2 cellular contexts compared by ENCODE assay signal in the genomic region with DNA sequence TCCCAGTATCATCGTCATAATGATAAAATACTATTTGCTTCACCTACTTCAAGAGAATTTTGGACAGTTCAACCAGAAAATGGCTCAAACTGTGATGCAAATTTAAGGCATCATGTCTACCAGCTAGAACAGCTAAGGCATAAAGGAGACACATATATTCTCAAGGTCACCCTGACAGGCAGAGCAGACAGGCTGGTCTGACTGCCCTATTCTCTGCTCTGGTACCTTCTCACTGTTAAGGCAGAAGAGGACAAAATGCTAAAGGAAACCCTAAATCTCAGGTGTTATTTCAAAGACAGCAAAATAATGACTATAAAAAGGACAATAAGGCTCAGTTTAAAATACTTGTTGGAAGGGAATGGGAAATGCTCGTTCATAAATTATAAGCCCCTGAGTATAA.
TF ChIP-seq lines count a peak whose summit lies in the region.

No MANE protein-coding gene starts in this region.

TF ChIP-seq in HCT116, 20 proteins besides CTCF, POLR2A, EP300 and RAD21 (continued from another document):
- TF ChIP-seq EZH2phosphoT487 (IDR thresholded peaks at IDR 0.05; ENCODE audit: borderline replicate concordance) = no peak
TF ChIP-seq in HCT116: peak in this region for 0.

TF ChIP-seq in WTC11, 78 proteins besides CTCF, POLR2A, EP300 and RAD21 (continued from another document):
- TF ChIP-seq, protein P1, sequence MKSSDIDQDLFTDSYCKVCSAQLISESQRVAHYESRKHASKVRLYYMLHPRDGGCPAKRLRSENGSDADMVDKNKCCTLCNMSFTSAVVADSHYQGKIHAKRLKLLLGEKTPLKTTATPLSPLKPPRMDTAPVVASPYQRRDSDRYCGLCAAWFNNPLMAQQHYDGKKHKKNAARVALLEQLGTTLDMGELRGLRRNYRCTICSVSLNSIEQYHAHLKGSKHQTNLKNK (CRISPR knock-in tag; IDR thresholded peaks at IDR 0.05) = no peak
- TF ChIP-seq, protein P2, sequence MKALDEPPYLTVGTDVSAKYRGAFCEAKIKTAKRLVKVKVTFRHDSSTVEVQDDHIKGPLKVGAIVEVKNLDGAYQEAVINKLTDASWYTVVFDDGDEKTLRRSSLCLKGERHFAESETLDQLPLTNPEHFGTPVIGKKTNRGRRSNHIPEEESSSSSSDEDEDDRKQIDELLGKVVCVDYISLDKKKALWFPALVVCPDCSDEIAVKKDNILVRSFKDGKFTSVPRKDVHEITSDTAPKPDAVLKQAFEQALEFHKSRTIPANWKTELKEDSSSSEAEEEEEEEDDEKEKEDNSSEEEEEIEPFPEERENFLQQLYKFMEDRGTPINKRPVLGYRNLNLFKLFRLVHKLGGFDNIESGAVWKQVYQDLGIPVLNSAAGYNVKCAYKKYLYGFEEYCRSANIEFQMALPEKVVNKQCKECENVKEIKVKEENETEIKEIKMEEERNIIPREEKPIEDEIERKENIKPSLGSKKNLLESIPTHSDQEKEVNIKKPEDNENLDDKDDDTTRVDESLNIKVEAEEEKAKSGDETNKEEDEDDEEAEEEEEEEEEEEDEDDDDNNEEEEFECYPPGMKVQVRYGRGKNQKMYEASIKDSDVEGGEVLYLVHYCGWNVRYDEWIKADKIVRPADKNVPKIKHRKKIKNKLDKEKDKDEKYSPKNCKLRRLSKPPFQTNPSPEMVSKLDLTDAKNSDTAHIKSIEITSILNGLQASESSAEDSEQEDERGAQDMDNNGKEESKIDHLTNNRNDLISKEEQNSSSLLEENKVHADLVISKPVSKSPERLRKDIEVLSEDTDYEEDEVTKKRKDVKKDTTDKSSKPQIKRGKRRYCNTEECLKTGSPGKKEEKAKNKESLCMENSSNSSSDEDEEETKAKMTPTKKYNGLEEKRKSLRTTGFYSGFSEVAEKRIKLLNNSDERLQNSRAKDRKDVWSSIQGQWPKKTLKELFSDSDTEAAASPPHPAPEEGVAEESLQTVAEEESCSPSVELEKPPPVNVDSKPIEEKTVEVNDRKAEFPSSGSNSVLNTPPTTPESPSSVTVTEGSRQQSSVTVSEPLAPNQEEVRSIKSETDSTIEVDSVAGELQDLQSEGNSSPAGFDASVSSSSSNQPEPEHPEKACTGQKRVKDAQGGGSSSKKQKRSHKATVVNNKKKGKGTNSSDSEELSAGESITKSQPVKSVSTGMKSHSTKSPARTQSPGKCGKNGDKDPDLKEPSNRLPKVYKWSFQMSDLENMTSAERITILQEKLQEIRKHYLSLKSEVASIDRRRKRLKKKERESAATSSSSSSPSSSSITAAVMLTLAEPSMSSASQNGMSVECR (CRISPR knock-in tag; IDR thresholded peaks at IDR 0.05; ENCODE audit: borderline replicate concordance) = no peak
- no peak for TF ChIP-seq ZNF317 (CRISPR knock-in tag; IDR thresholded peaks at IDR 0.05; ENCODE audit: borderline replicate concordance, low read depth)
- no peak for TF ChIP-seq ZNF219 (CRISPR knock-in tag; IDR thresholded peaks at IDR 0.05; ENCODE audit: borderline replicate concordance)
- TF ChIP-seq, protein P3, sequence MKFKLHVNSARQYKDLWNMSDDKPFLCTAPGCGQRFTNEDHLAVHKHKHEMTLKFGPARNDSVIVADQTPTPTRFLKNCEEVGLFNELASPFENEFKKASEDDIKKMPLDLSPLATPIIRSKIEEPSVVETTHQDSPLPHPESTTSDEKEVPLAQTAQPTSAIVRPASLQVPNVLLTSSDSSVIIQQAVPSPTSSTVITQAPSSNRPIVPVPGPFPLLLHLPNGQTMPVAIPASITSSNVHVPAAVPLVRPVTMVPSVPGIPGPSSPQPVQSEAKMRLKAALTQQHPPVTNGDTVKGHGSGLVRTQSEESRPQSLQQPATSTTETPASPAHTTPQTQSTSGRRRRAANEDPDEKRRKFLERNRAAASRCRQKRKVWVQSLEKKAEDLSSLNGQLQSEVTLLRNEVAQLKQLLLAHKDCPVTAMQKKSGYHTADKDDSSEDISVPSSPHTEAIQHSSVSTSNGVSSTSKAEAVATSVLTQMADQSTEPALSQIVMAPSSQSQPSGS (CRISPR knock-in tag; IDR thresholded peaks at IDR 0.05; ENCODE audit: borderline replicate concordance, low read depth) = no peak
- no peak for TF ChIP-seq ZNF263 (CRISPR knock-in tag; IDR thresholded peaks at IDR 0.05; ENCODE audit: low read depth)
- TF ChIP-seq, protein P4, sequence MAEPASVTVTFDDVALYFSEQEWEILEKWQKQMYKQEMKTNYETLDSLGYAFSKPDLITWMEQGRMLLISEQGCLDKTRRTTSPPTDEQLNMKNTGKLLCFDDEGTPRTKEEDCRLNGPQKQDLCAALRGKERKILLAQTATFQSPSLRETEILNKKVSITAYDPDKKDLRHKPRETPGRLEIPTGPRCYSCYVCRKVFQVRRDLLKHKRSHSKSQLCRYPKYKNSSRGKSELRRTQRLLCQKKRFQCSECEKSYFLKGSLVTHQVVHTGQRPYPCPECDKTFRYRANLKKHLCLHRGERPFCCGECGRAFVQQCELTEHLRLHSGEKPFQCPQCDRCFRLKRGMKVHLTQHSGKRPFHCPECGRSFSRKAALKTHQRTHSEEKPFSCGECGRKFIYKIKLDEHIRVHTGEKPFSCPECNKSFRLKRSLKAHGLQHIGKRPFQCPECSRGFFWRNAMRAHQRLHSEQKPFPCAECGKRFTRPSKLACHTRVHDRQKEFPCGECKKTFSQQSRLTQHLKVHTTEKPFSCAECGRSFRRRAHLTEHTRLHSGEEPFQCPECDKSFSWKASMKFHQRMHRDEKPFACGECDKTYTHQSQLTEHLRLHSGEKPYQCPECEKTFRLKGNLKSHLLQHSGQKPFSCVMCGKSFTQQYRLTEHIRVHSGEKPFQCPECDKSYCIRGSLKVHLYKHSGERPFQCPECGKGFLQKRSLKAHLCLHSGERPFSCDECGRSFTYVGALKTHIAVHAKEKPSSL (CRISPR knock-in tag; conservative IDR thresholded peaks at IDR 0.05) = no peak
- TF ChIP-seq, protein P5, sequence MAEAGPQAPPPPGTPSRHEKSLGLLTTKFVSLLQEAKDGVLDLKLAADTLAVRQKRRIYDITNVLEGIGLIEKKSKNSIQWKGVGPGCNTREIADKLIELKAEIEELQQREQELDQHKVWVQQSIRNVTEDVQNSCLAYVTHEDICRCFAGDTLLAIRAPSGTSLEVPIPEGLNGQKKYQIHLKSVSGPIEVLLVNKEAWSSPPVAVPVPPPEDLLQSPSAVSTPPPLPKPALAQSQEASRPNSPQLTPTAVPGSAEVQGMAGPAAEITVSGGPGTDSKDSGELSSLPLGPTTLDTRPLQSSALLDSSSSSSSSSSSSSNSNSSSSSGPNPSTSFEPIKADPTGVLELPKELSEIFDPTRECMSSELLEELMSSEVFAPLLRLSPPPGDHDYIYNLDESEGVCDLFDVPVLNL (CRISPR knock-in tag; IDR thresholded peaks at IDR 0.05; ENCODE audit: borderline replicate concordance, low read depth) = no peak
- TF ChIP-seq, protein P6, sequence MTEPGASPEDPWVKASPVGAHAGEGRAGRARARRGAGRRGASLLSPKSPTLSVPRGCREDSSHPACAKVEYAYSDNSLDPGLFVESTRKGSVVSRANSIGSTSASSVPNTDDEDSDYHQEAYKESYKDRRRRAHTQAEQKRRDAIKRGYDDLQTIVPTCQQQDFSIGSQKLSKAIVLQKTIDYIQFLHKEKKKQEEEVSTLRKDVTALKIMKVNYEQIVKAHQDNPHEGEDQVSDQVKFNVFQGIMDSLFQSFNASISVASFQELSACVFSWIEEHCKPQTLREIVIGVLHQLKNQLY (CRISPR knock-in tag; IDR thresholded peaks at IDR 0.05) = no peak
- TF ChIP-seq, protein P7, sequence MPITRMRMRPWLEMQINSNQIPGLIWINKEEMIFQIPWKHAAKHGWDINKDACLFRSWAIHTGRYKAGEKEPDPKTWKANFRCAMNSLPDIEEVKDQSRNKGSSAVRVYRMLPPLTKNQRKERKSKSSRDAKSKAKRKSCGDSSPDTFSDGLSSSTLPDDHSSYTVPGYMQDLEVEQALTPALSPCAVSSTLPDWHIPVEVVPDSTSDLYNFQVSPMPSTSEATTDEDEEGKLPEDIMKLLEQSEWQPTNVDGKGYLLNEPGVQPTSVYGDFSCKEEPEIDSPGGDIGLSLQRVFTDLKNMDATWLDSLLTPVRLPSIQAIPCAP (CRISPR knock-in tag; IDR thresholded peaks at IDR 0.05) = no peak
- TF ChIP-seq ZNF121 (CRISPR knock-in tag; IDR thresholded peaks at IDR 0.05) = no peak
- TF ChIP-seq ZNF671 (CRISPR knock-in tag; IDR thresholded peaks at IDR 0.05) = no peak
- TF ChIP-seq IRF2 (CRISPR knock-in tag; IDR thresholded peaks at IDR 0.05; ENCODE audit: borderline replicate concordance, low read depth) = no peak
- TF ChIP-seq, protein P8, sequence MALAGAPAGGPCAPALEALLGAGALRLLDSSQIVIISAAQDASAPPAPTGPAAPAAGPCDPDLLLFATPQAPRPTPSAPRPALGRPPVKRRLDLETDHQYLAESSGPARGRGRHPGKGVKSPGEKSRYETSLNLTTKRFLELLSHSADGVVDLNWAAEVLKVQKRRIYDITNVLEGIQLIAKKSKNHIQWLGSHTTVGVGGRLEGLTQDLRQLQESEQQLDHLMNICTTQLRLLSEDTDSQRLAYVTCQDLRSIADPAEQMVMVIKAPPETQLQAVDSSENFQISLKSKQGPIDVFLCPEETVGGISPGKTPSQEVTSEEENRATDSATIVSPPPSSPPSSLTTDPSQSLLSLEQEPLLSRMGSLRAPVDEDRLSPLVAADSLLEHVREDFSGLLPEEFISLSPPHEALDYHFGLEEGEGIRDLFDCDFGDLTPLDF (CRISPR knock-in tag; IDR thresholded peaks at IDR 0.05) = no peak
- TF ChIP-seq SP1 (CRISPR knock-in tag; conservative IDR thresholded peaks at IDR 0.05) = no peak
- TF ChIP-seq RELA (CRISPR knock-in tag; IDR thresholded peaks at IDR 0.05; ENCODE audit: borderline replicate concordance) = no peak
